In genomic region chr14:105748204-105748578, GRCh38 we compare ENCODE assay signal across 15 cellular contexts.
DNase-seq lines count a peak whose midpoint lies in the region; ATAC-seq and TF ChIP-seq lines count a peak whose summit lies in the region.
"Had no signal": no experiment of that assay in that cellular context is flagged by ENCODE, and none has a peak within 500 bp of the region (broad histone marks: within the 10 kb centered on the region; RNA-seq: fewer than 3 reads in every experiment).

No MANE protein-coding gene starts in this region.

- ATAC-seq in GM19043 (IDR thresholded peaks at IDR 0.05; ENCODE audit: low read depth, unreplicated experiment) = peak; percentile 40
- peak; percentile 86 for ATAC-seq in left ventricle myocardium superior
- no peak for ATAC-seq in HG02642 (IDR thresholded peaks at IDR 0.05; ENCODE audit: poor library complexity, unreplicated experiment)

- no peak for TF ChIP-seq CTCF in esophagus muscularis mucosa (IDR thresholded peaks at IDR 0.05)

- peak; percentile 30 for DNase-seq in ACHN
- DNase-seq in NCI-H2171 (lab: John Stamatoyannopoulos, UW) = peak; percentile 41
- peak; percentile 65 for DNase-seq in left ventricle myocardium superior
- no peak for DNase-seq in esophagus muscularis mucosa (ENCODE audit: extremely low spot score)
- no peak for DNase-seq in MV-4-11 (lab: John Stamatoyannopoulos, UW)
- DNase-seq in NCI-H2227 (lab: John Stamatoyannopoulos, UW; ENCODE audit: unreplicated experiment) = no peak
- DNase-seq: activated CD4-positive, alpha-beta T cell treated with anti-CD3 and anti-CD28 coated beads, Interleukin-2, amount 50 U/mL, for 4 hours; amniotic stem cell; CD4-positive, CD25-positive, alpha-beta regulatory T cell; NCI-H1436 treated with DMSO at 0.1 percent for 48 hours; nephron progenitor cell; stomach had no signal

- no peak for TF ChIP-seq POLR2A in esophagus muscularis mucosa (IDR thresholded peaks at IDR 0.05; ENCODE audit: low read depth)

- TF ChIP-seq EP300 in esophagus muscularis mucosa (IDR thresholded peaks at IDR 0.05) = no peak

- H3K36me3 ChIP-seq in esophagus muscularis mucosa = no peaks in the 10 kb centered on the region
- H3K36me3 ChIP-seq: stomach had no signal

- intact Hi-C loops in left ventricle myocardium superior (cut with micrococcal nuclease) (no loop called here), esophagus muscularis mucosa (cut with DNase I) (no loop called here)

- 39% methylated on average over 4 of the region's 5 CpGs for WGBS in esophagus muscularis mucosa

- H3K27ac ChIP-seq in esophagus muscularis mucosa (replicated peaks in 1 of 4) = no peak overlapping the region
- H3K27ac ChIP-seq: HL-60, stomach had no signal

- no peaks in the 10 kb centered on the region for H3K9me3 ChIP-seq in esophagus muscularis mucosa
- H3K9me3 ChIP-seq: stomach had no signal

- in situ Hi-C loops in ACHN (cut with HindIII; ENCODE audit: low pct_ligation_motif_present, low pct_unique_long_range_greater_than_20kb, low sequenced_read_pairs) = no loop called here

- H3K4me1 ChIP-seq in esophagus muscularis mucosa = peaks cover 0 to 11% (median 6%) of the 10 kb centered on the region in 4 donors
- H3K4me1 ChIP-seq: stomach had no signal

- no peak overlapping the region for H3K4me3 ChIP-seq in esophagus muscularis mucosa
- H3K4me3 ChIP-seq: stomach had no signal

- H3K27me3 ChIP-seq in esophagus muscularis mucosa = no peaks in the 10 kb centered on the region

Comparison
In these comparisons a context has a peak if more than half of its experiments do, and no peak if none do; other contexts are left out.
1. DNase-seq: peak in ACHN (single experiment), NCI-H2171 (single experiment) and left ventricle myocardium superior (single experiment); none in esophagus muscularis mucosa (single experiment), MV-4-11 (single experiment) and NCI-H2227 (single experiment).